ENCODE assay signal across 18 cellular contexts in genomic region chr5:60710362-60710761, GRCh38. TPM values are rescaled to one million over a fixed set of nuclear protein-coding genes. Genes with fewer than 3 reads are reported as not detected.
A peak's percentile ranks its signal among the peaks of the same experiment; 100 is the strongest.
DNase-seq lines count a peak whose midpoint lies in the region; ATAC-seq, FAIRE-seq and TF ChIP-seq lines count a peak whose summit lies in the region.
"Had no signal": no experiment of that assay in that cellular context is flagged by ENCODE, and none has a peak within 500 bp of the region (broad histone marks: within the 10 kb centered on the region; RNA-seq: fewer than 3 reads in every experiment).

No MANE protein-coding gene starts in this region.

- no TSS peak for BruUV-seq in HepG2 (replicated peaks; lab: Mats Ljungman, UMichigan)

- CTCF ChIA-PET in HepG2 (lab: Yijun Ruan, JAX; ENCODE audit: low intra/inter-chr PET ratio, low total read pairs), result no interaction called here

- H4K20me1 ChIP-seq in HepG2 (ENCODE audit: insufficient read depth, low read length), result no peaks in the 10 kb centered on the region
- H4K20me1 ChIP-seq: BLaER1 had no signal

- H3K36me3 ChIP-seq in HepG2 (replicated peaks in 1 of 2; ENCODE audit: control insufficient read depth in 1 of 2, insufficient read depth in 2 of 2, low read length in 2 of 2), result no peaks in the 10 kb centered on the region
- H3K36me3 ChIP-seq in right lobe of liver, result no peaks in the 10 kb centered on the region
- H3K36me3 ChIP-seq in endodermal cell (ENCODE audit: control insufficient read depth, insufficient read depth, low read length), result no peaks in the 10 kb centered on the region
- H3K36me3 ChIP-seq in suprapubic skin, result no peaks in the 10 kb centered on the region
- H3K36me3 ChIP-seq: BLaER1 had no signal

- ATAC-seq in HepG2, result peak; percentile 77
- no peak for ATAC-seq in right lobe of liver
- ATAC-seq: HCT116 had no signal

- H3K4me3 ChIP-seq in HepG2 (replicated peaks in 1 of 3; ENCODE audit: insufficient read depth in 1 of 3, low read depth in 2 of 3, low read length in 3 of 3) (no peak overlapping the region), right lobe of liver (no peak overlapping the region), endodermal cell (ENCODE audit: low read length) (no peak overlapping the region), suprapubic skin (no peak overlapping the region)
- H3K4me3 ChIP-seq: BLaER1 had no signal

- POLR2A ChIA-PET in HepG2 (lab: Yijun Ruan, JAX), result interaction anchor here (0.6 to 2.0 kb wide), 2 partner anchors 11 to 15 kb away, joined by 3 to 10 read pairs; partner anchors contain the start of gene DEPDC1B

- H3K27me3 ChIP-seq in HepG2 (ENCODE audit: control insufficient read depth in 1 of 2, insufficient read depth in 2 of 2, low read length in 2 of 2), result peaks cover 0 to 1% of the 10 kb centered on the region in 2 experiments; a peak in 1 of 5 replicates
- no peaks in the 10 kb centered on the region for H3K27me3 ChIP-seq in right lobe of liver
- no peaks in the 10 kb centered on the region for H3K27me3 ChIP-seq in endodermal cell (ENCODE audit: control insufficient read depth, insufficient read depth, low read length, poor library complexity, severe bottlenecking)
- no peaks in the 10 kb centered on the region for H3K27me3 ChIP-seq in suprapubic skin
- H3K27me3 ChIP-seq: BLaER1 had no signal

- no peaks in the 10 kb centered on the region for H3K79me2 ChIP-seq in HepG2 (ENCODE audit: insufficient read depth, low read length)

- 4% methylated on average over 3 of the region's 3 CpGs for WGBS in HepG2 (ENCODE audit: low lambda C conversion rate)
- WGBS in right lobe of liver (ENCODE audit: insufficient coverage, low coverage, low lambda C conversion rate, missing lambda C conversion rate), result 43% methylated on average over 3 of the region's 3 CpGs
- WGBS in endodermal cell (ENCODE audit: insufficient coverage in 1 of 2, insufficient read length in 1 of 2), 2 experiments, result 52 to 64% methylated on average over 2 to 3 of the region's 3 CpGs
- WGBS in suprapubic skin, result 73% methylated on average over 3 of the region's 3 CpGs

- no peak for TF ChIP-seq POLR2A in HepG2 (IDR thresholded peaks at IDR 0.05; ENCODE audit: insufficient read depth in 1 of 2, low read depth in 2 of 2, low read length in 2 of 2)
- TF ChIP-seq POLR2A in right lobe of liver (IDR thresholded peaks at IDR 0.05), result no peak
- no peak for TF ChIP-seq POLR2A in suprapubic skin (IDR thresholded peaks at IDR 0.05)

- peaks cover 2% of the 10 kb centered on the region for H3K4me1 Mint-ChIP-seq in endodermal cell
- H3K4me1 Mint-ChIP-seq: CD8-positive, alpha-beta memory T cell had no signal

- H3K4me1 ChIP-seq in HepG2 (ENCODE audit: insufficient read depth, low read length) (peaks cover 5% of the 10 kb centered on the region; the same call in 1 of the 2 replicates), right lobe of liver (no peaks in the 10 kb centered on the region), endodermal cell (ENCODE audit: control insufficient read depth, insufficient read depth, low read length) (no peaks in the 10 kb centered on the region), suprapubic skin (no peaks in the 10 kb centered on the region)
- H3K4me1 ChIP-seq: BLaER1, Caco-2 had no signal

- H3K27ac Mint-ChIP-seq in endodermal cell, result no peak overlapping the region
- H3K27ac Mint-ChIP-seq: CD8-positive, alpha-beta memory T cell had no signal

- H3K4me2 ChIP-seq in HepG2 (ENCODE audit: low read depth, low read length), result no peak overlapping the region
- H3K4me2 ChIP-seq: BLaER1 had no signal

- no peak overlapping the region for H3K4me3 Mint-ChIP-seq in endodermal cell
- H3K4me3 Mint-ChIP-seq: CD8-positive, alpha-beta memory T cell had no signal

- H2AFZ ChIP-seq in HepG2 (ENCODE audit: low read length), result no peak overlapping the region

- H3K27ac ChIP-seq in HepG2 (ENCODE audit: extremely low read length, insufficient read depth, low read length), result no peak overlapping the region
- H3K27ac ChIP-seq in right lobe of liver, result no peak overlapping the region
- H3K27ac ChIP-seq in VCaP, result no peak overlapping the region
- H3K27ac ChIP-seq in endodermal cell (ENCODE audit: low read depth, low read length), result no peak overlapping the region
- no peak overlapping the region for H3K27ac ChIP-seq in suprapubic skin
- H3K27ac ChIP-seq: BLaER1 had no signal

- no peak for TF ChIP-seq RAD21 in HepG2 (CRISPR knock-in tag; IDR thresholded peaks at IDR 0.05)

- DNase-seq in HepG2 (ENCODE audit: low spot score), result peak; percentile 30
- DNase-seq in right lobe of liver, result no peak
- no peak for DNase-seq in endodermal cell
- DNase-seq in GM13976 (ENCODE audit: low spot score), result no peak
- no peak for DNase-seq in suprapubic skin (ENCODE audit: low spot score in 2 of 2)
- DNase-seq in kidney glomerular epithelial cell (lab: John Stamatoyannopoulos, UW), result no peak
- DNase-seq: 8988T; AML-193; Caco-2; CD8-positive, alpha-beta memory T cell; DND-41; GDM1 had no signal

- no peak overlapping the region for H3K9ac ChIP-seq in HepG2 (ENCODE audit: insufficient read depth, low read depth, low read length)
- H3K9ac ChIP-seq in endodermal cell (ENCODE audit: extremely low read depth, low read length, poor library complexity, severe bottlenecking), result no peak overlapping the region
- H3K9ac ChIP-seq: BLaER1 had no signal

- peaks cover 2% of the 10 kb centered on the region for H3K27me3 Mint-ChIP-seq in endodermal cell (ENCODE audit: insufficient read depth)

- no peaks in the 10 kb centered on the region for H3K36me3 Mint-ChIP-seq in endodermal cell (ENCODE audit: low read depth)

- H3K9me3 ChIP-seq in HepG2 (ENCODE audit: low read length), result no peaks in the 10 kb centered on the region
- no peaks in the 10 kb centered on the region for H3K9me3 ChIP-seq in right lobe of liver
- no peaks in the 10 kb centered on the region for H3K9me3 ChIP-seq in endodermal cell (ENCODE audit: control insufficient read depth, low read length)
- no peaks in the 10 kb centered on the region for H3K9me3 ChIP-seq in suprapubic skin
- H3K9me3 ChIP-seq: BLaER1, Caco-2 had no signal

- intact Hi-C loops in HepG2 (cut with micrococcal nuclease; ENCODE audit: unreplicated experiment), result no loop called here
- intact Hi-C loops in right lobe of liver (cut with DNase I), result no loop called here

- TF ChIP-seq EP300 in HepG2 (IDR thresholded peaks at IDR 0.05; ENCODE audit: low read depth in 2 of 2, low read length in 2 of 2) (no peak), HepG2 (CRISPR knock-in tag; IDR thresholded peaks at IDR 0.05; ENCODE audit: borderline replicate concordance) (no peak), suprapubic skin (IDR thresholded peaks at IDR 0.05) (no peak)

- TF ChIP-seq CTCF in HepG2 (CRISPR knock-in tag; IDR thresholded peaks at IDR 0.05), result peak; percentile 51
- TF ChIP-seq CTCF in right lobe of liver (IDR thresholded peaks at IDR 0.05), result no peak
- peak; percentile 48 for TF ChIP-seq CTCF in VCaP (conservative IDR thresholded peaks at IDR 0.05)
- peak; percentile 22 for TF ChIP-seq CTCF in endodermal cell (conservative IDR thresholded peaks at IDR 0.05)
- no peak for TF ChIP-seq CTCF in GM13976 (IDR thresholded peaks at IDR 0.05; ENCODE audit: borderline replicate concordance, control extremely low read depth, extremely low read depth, insufficient read depth, missing control alignments)
- TF ChIP-seq CTCF in suprapubic skin (IDR thresholded peaks at IDR 0.05), result no peak

- in situ Hi-C loops in HepG2 (cut with HindIII; ENCODE audit: extremely low pct_ligation_motif_present, low pct_unique_long_range_greater_than_20kb) (no loop called here), GM13976 (cut with MboI; ENCODE audit: low sequenced_read_pairs, unreplicated experiment) (no loop called here)

- peaks cover 10% of the 10 kb centered on the region for H3K9me3 Mint-ChIP-seq in endodermal cell

- peak; percentile 42 for FAIRE-seq in HepG2 (lab: Jason Lieb, UNC)
- FAIRE-seq: GM12892, GM19239, H1 had no signal

RNA-seq across cellular contexts. Expression of gene DEPDC1B, which starts 10.4 kb away (rescaled TPM):
- 51.3 and 78.3 TPM in 2 replicates for total RNA-seq in HepG2 (2016; rRNA removed; fragmentation: Illumina TruSeq; extraction: Trizol)
- total RNA-seq in HepG2 (2016; cell fraction: cytosol; rRNA removed; fragmentation: Illumina TruSeq; extraction: Trizol; ENCODE audit: low read depth), result 20.3 and 23.4 TPM in 2 replicates
- 50.7 and 80.3 TPM in 2 replicates for total RNA-seq in HepG2 (2016; cell fraction: insoluble cytoplasmic fraction; rRNA removed; fragmentation: Illumina TruSeq; extraction: Trizol)
- 37.8 and 40.8 TPM in 2 replicates for total RNA-seq in HepG2 (2016; cell fraction: membrane; rRNA removed; fragmentation: Illumina TruSeq; extraction: Trizol)
- 49.8 and 56.2 TPM in 2 replicates for total RNA-seq in HepG2 (2016; cell fraction: nucleus; rRNA removed; fragmentation: Illumina TruSeq; extraction: Trizol)
- polyA plus RNA-seq in HepG2 (2011; rRNA removed), result 17.4 and 29.5 TPM in 2 replicates
- 12.4 and 12.8 TPM in 2 replicates for polyA plus RNA-seq in HepG2 (2011; cell fraction: cytosol; rRNA removed)
- 12.1 and 13.2 TPM in 2 replicates for polyA plus RNA-seq in HepG2 (2011; cell fraction: nucleus; rRNA removed)
- polyA plus RNA-seq in HepG2 (2012), result 15.8 and 32.2 TPM in 2 replicates
- polyA plus RNA-seq in HepG2 (2016; cell fraction: cytosol; fragmentation: Illumina TruSeq; extraction: Trizol; ENCODE audit: low read depth), result 7.2 and 7.9 TPM in 2 replicates
- 77.7 and 85.4 TPM in 2 replicates for polyA plus RNA-seq in HepG2 (2016; cell fraction: insoluble cytoplasmic fraction; fragmentation: Illumina TruSeq; extraction: Trizol; ENCODE audit: low read depth)
- polyA plus RNA-seq in HepG2 (2016; cell fraction: membrane; fragmentation: Illumina TruSeq; extraction: Trizol; ENCODE audit: low read depth), result 24.4 and 26.0 TPM in 2 replicates
- polyA plus RNA-seq in HepG2 (2016; cell fraction: nucleus; fragmentation: Illumina TruSeq; extraction: Trizol; ENCODE audit: insufficient read depth, low read depth), result 50.0 and 51.3 TPM in 2 replicates
- polyA minus RNA-seq in HepG2 (2011; rRNA and poly(A)+ RNA removed; ENCODE audit: low replicate concordance), result 26.5 and 33.0 TPM in 2 replicates
- 17.7 and 22.7 TPM in 2 replicates for polyA minus RNA-seq in HepG2 (2011; cell fraction: cytosol; rRNA and poly(A)+ RNA removed)
- 68.6 and 83.3 TPM in 2 replicates for polyA minus RNA-seq in HepG2 (2011; cell fraction: nucleus; rRNA and poly(A)+ RNA removed)
- under 1 TPM in 5 of 6 experiments, not detected in 1; 0.15 to 0.98 (median 0.47) TPM for total RNA-seq in right lobe of liver
- 10 to 100 TPM; 32.2 to 42.1 TPM for total RNA-seq in endodermal cell
- polyA plus RNA-seq in endodermal cell (2013, experiment 1 of 2), result 56.1 TPM
- 53.8 TPM for polyA plus RNA-seq in endodermal cell (2013, experiment 2 of 2)
- 1 to 10 TPM; 4.8 to 5.8 (median 5.2) TPM for total RNA-seq in suprapubic skin

Comparison
In these comparisons a context has a peak if more than half of its experiments do, and no peak if none do; other contexts are left out.
1. CTCF ChIP-seq: peak in HepG2 (single experiment), VCaP (single experiment) and endodermal cell (single experiment); none in right lobe of liver (0 of 4), GM13976 (single experiment) and suprapubic skin (0 of 2).